In the genomic region with DNA sequence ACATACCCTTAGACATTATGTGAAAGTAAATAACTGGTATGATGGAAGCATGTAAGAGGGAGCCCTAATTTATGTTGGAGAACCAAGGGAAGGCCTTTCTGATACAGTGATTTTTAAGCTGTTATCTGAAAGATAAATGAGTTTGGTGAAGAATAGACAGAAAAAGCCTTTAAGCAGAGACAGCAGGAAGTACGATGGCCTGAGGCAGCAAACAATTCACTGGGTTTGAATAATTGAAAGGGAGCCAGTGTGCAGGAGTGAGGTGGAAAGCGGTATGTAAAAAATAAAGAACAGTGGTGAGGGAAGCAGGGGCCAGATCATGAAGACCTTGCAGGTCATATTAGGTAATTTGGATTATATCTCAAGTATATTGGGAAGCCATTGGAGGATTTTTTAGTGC, we compare ENCODE assay signal across 27 cellular contexts. TPM values are rescaled to one million over a fixed set of nuclear protein-coding genes. Genes with fewer than 3 reads are reported as not detected.
DNase-seq lines count a peak whose midpoint lies in the region; ATAC-seq, FAIRE-seq and TF ChIP-seq lines count a peak whose summit lies in the region.
"Had no signal": no experiment of that assay in that cellular context is flagged by ENCODE, and none has a peak within 500 bp of the region (broad histone marks: within the 10 kb centered on the region; RNA-seq: fewer than 3 reads in every experiment).

No MANE protein-coding gene starts in this region.

- ATAC-seq in GM19395 (IDR thresholded peaks at IDR 0.05; ENCODE audit: unreplicated experiment) = no peak
- ATAC-seq: gastrocnemius medialis, natural killer cell, upper lobe of right lung had no signal

- H3K9me3 Mint-ChIP-seq in progenitor cell of endocrine pancreas (ENCODE audit: low read depth) = no peaks in the 10 kb centered on the region
- H3K9me3 Mint-ChIP-seq: activated naive CD4-positive, alpha-beta T cell treated with anti-CD3 and anti-CD28 coated beads, Interleukin-2, amount 50 U/mL, for 24 hours; IgD-negative memory B cell; natural killer cell; T-helper 2 cell treated with Interferon-gamma antibody and Interleukin-4, amounts not matched to agents 5 μg/mL and 100 μg/mL, for 36 hours had no signal

- H3K9me3 ChIP-seq in endothelial cell of umbilical vein (replicated peaks; ENCODE audit: control insufficient read depth, insufficient read depth, low read length) = no peaks in the 10 kb centered on the region
- H3K9me3 ChIP-seq: BLaER1, esophagus muscularis mucosa, gastrocnemius medialis, prostate gland, upper lobe of right lung had no signal

- no peak overlapping the region for H3K4me3 Mint-ChIP-seq in progenitor cell of endocrine pancreas (ENCODE audit: low read depth)
- H3K4me3 Mint-ChIP-seq: activated naive CD4-positive, alpha-beta T cell treated with anti-CD3 and anti-CD28 coated beads, Interleukin-2, amount 50 U/mL, for 24 hours; natural killer cell; T-helper 2 cell treated with Interferon-gamma antibody and Interleukin-4, amounts not matched to agents 5 μg/mL and 100 μg/mL, for 36 hours had no signal

- no peak overlapping the region for H3K4me3 ChIP-seq in endothelial cell of umbilical vein (replicated peaks in 1 of 3; ENCODE audit: insufficient read depth in 1 of 3, low read depth in 1 of 3, low read length in 3 of 3)
- H3K4me3 ChIP-seq: BLaER1, coronary artery, esophagus muscularis mucosa, gastrocnemius medialis, hepatocyte, prostate gland, upper lobe of right lung had no signal

- POLR2A ChIA-PET in endothelial cell of umbilical vein (lab: Charles Lee) = no interaction called here

- H3K4me1 ChIP-seq in endothelial cell of umbilical vein (ENCODE audit: control insufficient read depth, extremely low read depth, insufficient read depth, low read length) = peaks cover under 1% of the 10 kb centered on the region
- H3K4me1 ChIP-seq: gastrocnemius medialis, prostate gland had no signal

- peak overlapping the region; percentile 23 for H2AFZ ChIP-seq in endothelial cell of umbilical vein (ENCODE audit: low read depth, low read length)
- H2AFZ ChIP-seq: hepatocyte had no signal

- DNase-seq in EL (peak; percentile 14), NCI-H146 treated with DMSO at 0.1 percent for 48 hours (lab: John Stamatoyannopoulos, UW; ENCODE audit: unreplicated experiment) (peak; percentile 47), endothelial cell of umbilical vein (ENCODE audit: low read depth, low spot score) (no peak), progenitor cell of endocrine pancreas (ENCODE audit: low spot score, unreplicated experiment) (no peak), SKM-1 treated with dmso at 0.1 percent for 144 hours (lab: John Stamatoyannopoulos, UW; ENCODE audit: unreplicated experiment) (no peak), NCI-H510A treated with DMSO at 0.1 percent for 48 hours (lab: John Stamatoyannopoulos, UW) (no peak)
- no peak for DNase-seq in activated CD4-positive, alpha-beta T cell treated with anti-CD3 and anti-CD28 coated beads, Interleukin-2, amount 50 U/mL, for 48 hours
- DNase-seq: ACHN, DND-41, gastrocnemius medialis, HCEC 1CT, natural killer cell, NCI-H1105, NCI-H526 treated with DMSO at 0.1 percent for 48 hours, upper lobe of right lung, WERI-Rb-1 had no signal

- H3K36me3 ChIP-seq in endothelial cell of umbilical vein (ENCODE audit: control insufficient read depth in 2 of 2, extremely low read depth in 1 of 2, insufficient read depth in 2 of 2, low read length in 2 of 2) = no peaks in the 10 kb centered on the region
- H3K36me3 ChIP-seq: BLaER1, esophagus muscularis mucosa, gastrocnemius medialis, prostate gland, upper lobe of right lung had no signal

- no peak overlapping the region for H3K9ac ChIP-seq in endothelial cell of umbilical vein (replicated peaks; ENCODE audit: extremely low read depth, insufficient read depth, low read length)
- H3K9ac ChIP-seq: BLaER1 had no signal

- no peaks in the 10 kb centered on the region for H3K27me3 Mint-ChIP-seq in progenitor cell of endocrine pancreas

- H3K4me1 Mint-ChIP-seq in progenitor cell of endocrine pancreas (ENCODE audit: low read depth) = peaks cover 19% of the 10 kb centered on the region

- no peak overlapping the region for H3K4me2 ChIP-seq in endothelial cell of umbilical vein (ENCODE audit: insufficient read depth, low read length)
- H3K4me2 ChIP-seq: BLaER1, hepatocyte had no signal

- no peak overlapping the region for H3K27ac ChIP-seq in endothelial cell of umbilical vein (ENCODE audit: insufficient read depth, low read depth, low read length)
- H3K27ac ChIP-seq: BLaER1, coronary artery, esophagus muscularis mucosa, gastrocnemius medialis, RWPE1, upper lobe of right lung, WERI-Rb-1 had no signal

- dilution Hi-C loops in endothelial cell of umbilical vein (cut with MboI; ENCODE audit: extremely low pct_ligation_motif_present, low sequenced_read_pairs) = no loop called here

- peaks cover 4 to 14% of the 10 kb centered on the region in 2 experiments for H3K27me3 ChIP-seq in endothelial cell of umbilical vein (ENCODE audit: control insufficient read depth in 2 of 2, insufficient read depth in 2 of 2, low read length in 2 of 2)
- H3K27me3 ChIP-seq: BLaER1, esophagus muscularis mucosa, gastrocnemius medialis, hepatocyte, upper lobe of right lung had no signal

- no peak for TF ChIP-seq POLR2A in endothelial cell of umbilical vein (IDR thresholded peaks at IDR 0.05; ENCODE audit: low read depth, low read length)

- CTCF ChIA-PET in endothelial cell of umbilical vein (lab: Charles Lee) = interaction anchor here (1.6 kb wide), 1 partner anchor 36 kb away, joined by 4 read pairs; no protein-coding TSS in a partner anchor

- FAIRE-seq in endothelial cell of umbilical vein (lab: Jason Lieb, UNC) = no peak
- FAIRE-seq: GM12892 had no signal

- no peaks in the 10 kb centered on the region for H4K20me1 ChIP-seq in endothelial cell of umbilical vein (replicated peaks; ENCODE audit: control insufficient read depth, extremely low read depth, insufficient read depth, low read length)
- H4K20me1 ChIP-seq: BLaER1 had no signal

- H3K79me2 ChIP-seq in endothelial cell of umbilical vein (ENCODE audit: control insufficient read depth, insufficient read depth, low read length) = peaks cover 2% of the 10 kb centered on the region

- H3K9me1 ChIP-seq in endothelial cell of umbilical vein (replicated peaks; ENCODE audit: control insufficient read depth, extremely low read depth, insufficient read depth, low read length) = no peaks in the 10 kb centered on the region

- BruUV-seq in endothelial cell of umbilical vein (replicated peaks; lab: Mats Ljungman, UMichigan) = no TSS peak

- peaks cover 3% of the 10 kb centered on the region for H3K36me3 Mint-ChIP-seq in progenitor cell of endocrine pancreas (ENCODE audit: insufficient read depth)
- H3K36me3 Mint-ChIP-seq: IgD-negative memory B cell, natural killer cell had no signal

- peak overlapping the region; percentile 4 for H3K27ac Mint-ChIP-seq in progenitor cell of endocrine pancreas
- H3K27ac Mint-ChIP-seq: activated naive CD4-positive, alpha-beta T cell treated with anti-CD3 and anti-CD28 coated beads, Interleukin-2, amount 50 U/mL, for 24 hours; natural killer cell; T-helper 2 cell treated with Interferon-gamma antibody and Interleukin-4, amounts not matched to agents 5 μg/mL and 100 μg/mL, for 36 hours had no signal

- TF ChIP-seq CTCF in endothelial cell of umbilical vein (IDR thresholded peaks at IDR 0.05; ENCODE audit: extremely low read depth in 1 of 2, insufficient read depth in 1 of 2, low read depth in 1 of 2, low read length in 2 of 2) (no peak), progenitor cell of endocrine pancreas (IDR thresholded peaks at IDR 0.05; ENCODE audit: unreplicated experiment) (no peak)

- intact Hi-C loops in endothelial cell of umbilical vein (cut with micrococcal nuclease) = no loop called here

TF ChIP-seq in endothelial cell of umbilical vein, 7 proteins besides CTCF, POLR2A, EP300 and RAD21:
- TF ChIP-seq EZH2 (IDR thresholded peaks at IDR 0.05; ENCODE audit: borderline replicate concordance, low read depth, low read length, severe bottlenecking) (no peak), GATA2 (IDR thresholded peaks at IDR 0.05; ENCODE audit: insufficient read depth, insufficient read length, low read depth, low read length) (no peak), FOS (IDR thresholded peaks at IDR 0.05; ENCODE audit: borderline replicate concordance, insufficient read depth, low read length) (no peak)

RNA-seq across cellular contexts. Expression of a gene that starts 4.1 kb away (rescaled TPM):
- total RNA-seq in endothelial cell of umbilical vein (8.8 and 9.4 TPM in 2 replicates), progenitor cell of endocrine pancreas (15.3 and 16.6 TPM in 2 replicates)
- 3.3 and 3.4 TPM in 2 replicates for polyA plus RNA-seq in endothelial cell of umbilical vein
- polyA plus RNA-seq in endothelial cell of umbilical vein (2011; cell fraction: cytosol; rRNA removed) = 4.6 TPM in 2 replicates
- polyA plus RNA-seq in endothelial cell of umbilical vein (2011; cell fraction: nucleus; rRNA removed) = 3.3 and 4.3 TPM in 2 replicates
- polyA plus RNA-seq in endothelial cell of umbilical vein (2012) = 9.1 and 11.8 TPM in 2 replicates
- 4.5 and 5.2 TPM in 2 replicates for polyA minus RNA-seq in endothelial cell of umbilical vein
- 5.3 TPM for polyA minus RNA-seq in endothelial cell of umbilical vein (2011; cell fraction: cytosol; rRNA and poly(A)+ RNA removed)
- polyA minus RNA-seq in endothelial cell of umbilical vein (2011; cell fraction: nucleus; rRNA and poly(A)+ RNA removed) = 2.9 and 4.4 TPM in 2 replicates

RNA-seq across cellular contexts. Expression of a gene that starts 54.1 kb away (rescaled TPM):
- 3.6 and 3.9 TPM in 2 replicates for total RNA-seq in endothelial cell of umbilical vein
- 0.91 and 1.1 TPM in 2 replicates for polyA plus RNA-seq in endothelial cell of umbilical vein
- 1.5 and 1.6 TPM in 2 replicates for polyA plus RNA-seq in endothelial cell of umbilical vein (2011; cell fraction: cytosol; rRNA removed)
- polyA plus RNA-seq in endothelial cell of umbilical vein (2011; cell fraction: nucleus; rRNA removed) = 1.0 and 1.4 TPM in 2 replicates
- 2.1 and 4.8 TPM in 2 replicates for polyA plus RNA-seq in endothelial cell of umbilical vein (2012)
- 0.91 and 1.5 TPM in 2 replicates for polyA minus RNA-seq in endothelial cell of umbilical vein
- polyA minus RNA-seq in endothelial cell of umbilical vein (2011; cell fraction: cytosol; rRNA and poly(A)+ RNA removed) = 10.3 TPM
- polyA minus RNA-seq in endothelial cell of umbilical vein (2011; cell fraction: nucleus; rRNA and poly(A)+ RNA removed) = 2.0 and 2.5 TPM in 2 replicates
- 4.8 and 4.9 TPM in 2 replicates for total RNA-seq in progenitor cell of endocrine pancreas

Comparison
In these comparisons a context has a peak if more than half of its experiments do, and no peak if none do; other contexts are left out.
1. DNase-seq: peak in EL (single experiment) and NCI-H146 treated with DMSO at 0.1 percent for 48 hours (single experiment); none in endothelial cell of umbilical vein (single experiment), progenitor cell of endocrine pancreas (single experiment), SKM-1 treated with dmso at 0.1 percent for 144 hours (single experiment), activated CD4-positive, alpha-beta T cell treated with anti-CD3 and anti-CD28 coated beads, Interleukin-2, amount 50 U/mL, for 48 hours (0 of 2) and NCI-H510A treated with DMSO at 0.1 percent for 48 hours (single experiment).